Comparison of ENCODE assay signal across 9 cellular contexts in genomic region chr4:151227731-151228130, GRCh38. TPM values are rescaled to one million over a fixed set of nuclear protein-coding genes. Genes with fewer than 3 reads are reported as not detected.
DNase-seq lines count a peak whose midpoint lies in the region; TF ChIP-seq lines count a peak whose summit lies in the region.
"Had no signal": no experiment of that assay in that cellular context is flagged by ENCODE, and none has a peak within 500 bp of the region (broad histone marks: within the 10 kb centered on the region; RNA-seq: fewer than 3 reads in every experiment).

No MANE protein-coding gene starts in this region.

- no peaks in the 10 kb centered on the region for H3K36me3 Mint-ChIP-seq in CD4-positive, alpha-beta memory T cell

- H3K4me3 Mint-ChIP-seq in CD4-positive, alpha-beta memory T cell, result no peak overlapping the region

- H3K4me1 Mint-ChIP-seq in CD4-positive, alpha-beta memory T cell, result no peaks in the 10 kb centered on the region

- no peak overlapping the region for H3K27ac Mint-ChIP-seq in CD4-positive, alpha-beta memory T cell

- no peak overlapping the region for H3K27ac ChIP-seq in CD4-positive, alpha-beta memory T cell (ENCODE audit: low read depth, low read length)

- POLR2A ChIA-PET in CD4-positive, alpha-beta memory T cell (lab: Charles Lee; ENCODE audit: partially characterized antibody), result no interaction called here

- no peaks in the 10 kb centered on the region for H3K36me3 ChIP-seq in CD4-positive, alpha-beta memory T cell (ENCODE audit: insufficient read depth, low read length)

- H3K27me3 Mint-ChIP-seq in CD4-positive, alpha-beta memory T cell, result peaks cover 22% of the 10 kb centered on the region in 2 donors

- no peak overlapping the region for H3K4me3 ChIP-seq in CD4-positive, alpha-beta memory T cell (ENCODE audit: low read length in 2 of 2)

- H3K27me3 ChIP-seq in CD4-positive, alpha-beta memory T cell (ENCODE audit: insufficient read depth, low read length), result no peaks in the 10 kb centered on the region

- peaks cover 0 to 2% (median 0%) of the 10 kb centered on the region in 8 donors for H3K9me3 Mint-ChIP-seq in CD4-positive, alpha-beta memory T cell

- TF ChIP-seq POLR2A in erythroblast (IDR thresholded peaks at IDR 0.05; ENCODE audit: low read length), result no peak

- no peaks in the 10 kb centered on the region for H3K9me3 ChIP-seq in CD4-positive, alpha-beta memory T cell (ENCODE audit: control insufficient read depth in 1 of 2, low read length in 2 of 2)

- intact Hi-C loops in CD4-positive, alpha-beta memory T cell (cut with micrococcal nuclease), result no loop called here

- CTCF ChIA-PET in CD4-positive, alpha-beta memory T cell (lab: Charles Lee; ENCODE audit: partially characterized antibody), result interaction anchor here (1.2 kb wide), 1 partner anchor 12 kb away, joined by 3 read pairs; no protein-coding TSS in a partner anchor

- DNase-seq in ELR (ENCODE audit: low read depth) (peak; percentile 71), astrocyte of the hippocampus (ENCODE audit: low read depth, low spot score) (peak; percentile 65), hepatic stellate cell (ENCODE audit: low spot score) (peak; percentile 54), putamen (ENCODE audit: low spot score) (peak; percentile 78), SW480 (ENCODE audit: low spot score) (no peak), erythroblast (lab: John Stamatoyannopoulos, UW) (no peak)
- no peak for DNase-seq in CD4-positive, alpha-beta memory T cell
- DNase-seq in activated T-cell treated with anti-CD3 and anti-CD28 coated beads, Interleukin-2, amount 50 U/mL, for 48 hours, result no peak
- DNase-seq: DMS53 had no signal

- no peaks in the 10 kb centered on the region for H3K4me1 ChIP-seq in CD4-positive, alpha-beta memory T cell (ENCODE audit: insufficient read depth, low read length)

RNA-seq across cellular contexts. Expression of gene PRSS48, which starts 49.2 kb away (rescaled TPM):
- total RNA-seq in CD4-positive, alpha-beta memory T cell, result not detected
- not detected for polyA plus RNA-seq in CD4-positive, alpha-beta memory T cell

Comparison
In these comparisons a context has a peak if more than half of its experiments do, and no peak if none do; other contexts are left out.
1. DNase-seq: peak in ELR (single experiment), astrocyte of the hippocampus (single experiment), hepatic stellate cell (single experiment) and putamen (single experiment); none in CD4-positive, alpha-beta memory T cell (0 of 5), activated T-cell treated with anti-CD3 and anti-CD28 coated beads, Interleukin-2, amount 50 U/mL, for 48 hours (0 of 2), SW480 (single experiment) and erythroblast (0 of 2).